ENCODE assay signal across 9 cellular contexts in the genomic region with DNA sequence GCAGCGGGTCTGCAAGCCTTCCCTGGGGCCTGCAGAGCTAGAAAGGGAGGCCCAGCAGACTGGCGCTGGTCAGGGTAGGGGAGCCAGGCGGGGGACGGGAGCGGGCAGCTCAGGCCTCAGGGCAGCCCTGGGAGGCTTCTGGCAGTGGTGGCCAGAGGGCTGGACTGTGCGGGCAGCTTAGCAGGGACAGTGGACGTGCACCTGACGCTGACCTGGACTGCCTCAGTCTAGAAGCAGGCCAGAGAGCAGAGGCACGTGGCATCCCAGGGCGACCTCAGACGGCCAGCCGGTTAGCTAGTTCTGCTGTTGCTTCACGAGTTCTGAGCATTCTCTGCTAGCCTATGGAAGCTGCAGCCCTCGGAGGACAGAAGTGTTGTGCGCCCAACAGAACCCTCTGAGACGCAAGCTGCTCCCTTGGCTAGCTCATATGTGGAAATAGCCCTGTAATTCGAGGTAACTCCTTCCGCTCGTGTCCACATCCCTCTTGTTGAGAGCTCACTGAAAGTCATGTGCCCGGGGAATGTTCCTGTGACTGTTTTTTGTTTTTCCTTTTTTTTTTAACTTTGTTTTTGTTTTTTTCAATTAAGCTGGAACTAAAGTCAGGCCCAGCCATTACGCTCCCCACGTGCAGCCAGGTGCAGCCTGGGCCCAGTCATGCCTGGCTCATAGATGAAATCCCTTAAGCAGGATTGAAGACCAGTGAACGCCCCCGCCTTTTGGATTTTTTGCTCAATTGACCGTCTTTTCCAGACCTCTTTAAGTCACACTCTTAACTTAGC. TPM values are rescaled to one million over a fixed set of nuclear protein-coding genes. Genes with fewer than 3 reads are reported as not detected.
A peak's percentile ranks its signal among the peaks of the same experiment; 100 is the strongest.
DNase-seq lines count a peak whose midpoint lies in the region; ATAC-seq and TF ChIP-seq lines count a peak whose summit lies in the region.
"Had no signal": no experiment of that assay in that cellular context is flagged by ENCODE, and none has a peak within 500 bp of the region (broad histone marks: within the 10 kb centered on the region; RNA-seq: fewer than 3 reads in every experiment).

No MANE protein-coding gene starts in this region.

- TF ChIP-seq CTCF in WTC11 (IDR thresholded peaks at IDR 0.05), result no peak

- 0 out of 2 replicates have a peak, but pooled peaks cover 3% of the 10 kb centered on the region for H3K27me3 Mint-ChIP-seq in WTC11 (ENCODE audit: low read depth)
- no peaks in the 10 kb centered on the region for H3K27me3 Mint-ChIP-seq in stimulated activated naive CD8-positive, alpha-beta T cell treated with anti-CD3 and anti-CD28 coated beads, Interleukin-15, Interleukin-2, amounts not matched to agents 100 ng/mL and 50 ng/mL, for 24 hours

- ATAC-seq in WTC11, result no peak
- no peak for ATAC-seq in left ventricle myocardium superior
- no peak for ATAC-seq in GM18502 (IDR thresholded peaks at IDR 0.05; ENCODE audit: poor library complexity, unreplicated experiment)

- peaks cover 45% of the 10 kb centered on the region for H3K4me1 Mint-ChIP-seq in WTC11
- H3K4me1 Mint-ChIP-seq in stimulated activated naive CD8-positive, alpha-beta T cell treated with anti-CD3 and anti-CD28 coated beads, Interleukin-15, Interleukin-2, amounts not matched to agents 100 ng/mL and 50 ng/mL, for 24 hours (ENCODE audit: low read depth), result peaks cover 62% of the 10 kb centered on the region

- peak overlapping the region; percentile 95 for H3K27ac Mint-ChIP-seq in WTC11
- peak overlapping the region; percentile 84 for H3K27ac Mint-ChIP-seq in stimulated activated naive CD8-positive, alpha-beta T cell treated with anti-CD3 and anti-CD28 coated beads, Interleukin-15, Interleukin-2, amounts not matched to agents 100 ng/mL and 50 ng/mL, for 24 hours

- peaks cover 45% of the 10 kb centered on the region for H3K36me3 Mint-ChIP-seq in WTC11
- H3K36me3 Mint-ChIP-seq in stimulated activated naive CD8-positive, alpha-beta T cell treated with anti-CD3 and anti-CD28 coated beads, Interleukin-15, Interleukin-2, amounts not matched to agents 100 ng/mL and 50 ng/mL, for 24 hours (ENCODE audit: low read depth), result peaks cover 60% of the 10 kb centered on the region

- DNase-seq in NCI-H82 (lab: John Stamatoyannopoulos, UW) (peak; percentile 39), NCI-H82 treated with DMSO at 0.1 percent for 48 hours (lab: John Stamatoyannopoulos, UW; ENCODE audit: unreplicated experiment) (no peak), WTC11 (ENCODE audit: low spot score) (no peak), left ventricle myocardium superior (peak; percentile 45), AG20443 (ENCODE audit: low spot score) (no peak)
- no peak for DNase-seq in activated CD4-positive, CD25-positive, alpha-beta regulatory T cell treated with anti-CD3 and anti-CD28 coated beads, Interleukin-2, amount 50 U/mL, for 72 hours
- DNase-seq: NCI-H1105 treated with DMSO at 0.1 percent for 48 hours had no signal

- peak overlapping the region; percentile 49 for H3K4me3 Mint-ChIP-seq in WTC11
- peak overlapping the region; percentile 95 for H3K4me3 Mint-ChIP-seq in stimulated activated naive CD8-positive, alpha-beta T cell treated with anti-CD3 and anti-CD28 coated beads, Interleukin-15, Interleukin-2, amounts not matched to agents 100 ng/mL and 50 ng/mL, for 24 hours

- intact Hi-C loops in left ventricle myocardium superior (cut with micrococcal nuclease), result no loop called here

- H3K9me3 Mint-ChIP-seq in WTC11, result no peaks in the 10 kb centered on the region
- no peaks in the 10 kb centered on the region for H3K9me3 Mint-ChIP-seq in stimulated activated naive CD8-positive, alpha-beta T cell treated with anti-CD3 and anti-CD28 coated beads, Interleukin-15, Interleukin-2, amounts not matched to agents 100 ng/mL and 50 ng/mL, for 24 hours

- POLR2A ChIA-PET in WTC11 (lab: Charles Lee), result interaction anchor here (0.6 to 1.7 kb wide), 7 partner anchors 13 to 1226 kb away, joined by 3 to 6 read pairs (median 3); no protein-coding TSS in a partner anchor

- CTCF ChIA-PET in WTC11 (lab: Charles Lee), result interaction anchor here (0.6 to 3.0 kb wide), 3 partner anchors 29 to 231 kb away, joined by 3 to 24 read pairs (median 3); no protein-coding TSS in a partner anchor

TF ChIP-seq in WTC11, 78 proteins besides CTCF, POLR2A, EP300 and RAD21:
- TF ChIP-seq SOX15 (CRISPR knock-in tag; IDR thresholded peaks at IDR 0.05) (no peak), EMX1 (CRISPR knock-in tag; IDR thresholded peaks at IDR 0.05) (peak; percentile 41; the same call in 1 of the 2 replicates), FOXP1 (CRISPR knock-in tag; IDR thresholded peaks at IDR 0.05; ENCODE audit: borderline replicate concordance) (no peak), PRRX2 (CRISPR knock-in tag; IDR thresholded peaks at IDR 0.05) (0 out of 2 replicates have a peak, but pooled peaks have one; percentile 31), ZNF416 (CRISPR knock-in tag; IDR thresholded peaks at IDR 0.05) (peak; percentile 73; the same call in 1 of the 2 replicates), NFATC4 (CRISPR knock-in tag; IDR thresholded peaks at IDR 0.05) (0 out of 2 replicates have a peak, but pooled peaks have one; percentile 35), TP53 (CRISPR knock-in tag; IDR thresholded peaks at IDR 0.05) (no peak)
- TF ChIP-seq, protein P1, sequence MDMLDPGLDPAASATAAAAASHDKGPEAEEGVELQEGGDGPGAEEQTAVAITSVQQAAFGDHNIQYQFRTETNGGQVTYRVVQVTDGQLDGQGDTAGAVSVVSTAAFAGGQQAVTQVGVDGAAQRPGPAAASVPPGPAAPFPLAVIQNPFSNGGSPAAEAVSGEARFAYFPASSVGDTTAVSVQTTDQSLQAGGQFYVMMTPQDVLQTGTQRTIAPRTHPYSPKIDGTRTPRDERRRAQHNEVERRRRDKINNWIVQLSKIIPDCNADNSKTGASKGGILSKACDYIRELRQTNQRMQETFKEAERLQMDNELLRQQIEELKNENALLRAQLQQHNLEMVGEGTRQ (CRISPR knock-in tag; IDR thresholded peaks at IDR 0.05), result no peak
- TF ChIP-seq, protein P2, sequence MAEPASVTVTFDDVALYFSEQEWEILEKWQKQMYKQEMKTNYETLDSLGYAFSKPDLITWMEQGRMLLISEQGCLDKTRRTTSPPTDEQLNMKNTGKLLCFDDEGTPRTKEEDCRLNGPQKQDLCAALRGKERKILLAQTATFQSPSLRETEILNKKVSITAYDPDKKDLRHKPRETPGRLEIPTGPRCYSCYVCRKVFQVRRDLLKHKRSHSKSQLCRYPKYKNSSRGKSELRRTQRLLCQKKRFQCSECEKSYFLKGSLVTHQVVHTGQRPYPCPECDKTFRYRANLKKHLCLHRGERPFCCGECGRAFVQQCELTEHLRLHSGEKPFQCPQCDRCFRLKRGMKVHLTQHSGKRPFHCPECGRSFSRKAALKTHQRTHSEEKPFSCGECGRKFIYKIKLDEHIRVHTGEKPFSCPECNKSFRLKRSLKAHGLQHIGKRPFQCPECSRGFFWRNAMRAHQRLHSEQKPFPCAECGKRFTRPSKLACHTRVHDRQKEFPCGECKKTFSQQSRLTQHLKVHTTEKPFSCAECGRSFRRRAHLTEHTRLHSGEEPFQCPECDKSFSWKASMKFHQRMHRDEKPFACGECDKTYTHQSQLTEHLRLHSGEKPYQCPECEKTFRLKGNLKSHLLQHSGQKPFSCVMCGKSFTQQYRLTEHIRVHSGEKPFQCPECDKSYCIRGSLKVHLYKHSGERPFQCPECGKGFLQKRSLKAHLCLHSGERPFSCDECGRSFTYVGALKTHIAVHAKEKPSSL (CRISPR knock-in tag; conservative IDR thresholded peaks at IDR 0.05), result no peak

RNA-seq across cellular contexts. Expression of gene FAM174C, which starts 1.9 kb away (rescaled TPM):
- total RNA-seq in WTC11 (2021) (59.4 to 65.9 TPM (median 65.7 TPM) in 3 replicates), left ventricle myocardium superior (13.1 TPM)

RNA-seq across cellular contexts. Expression of gene CIRBP, which starts 4.3 kb away (rescaled TPM):
- 256 to 298 TPM (median 256 TPM) in 3 replicates for total RNA-seq in WTC11 (2021)
- total RNA-seq in left ventricle myocardium superior, result 248 TPM

RNA-seq across cellular contexts. Expression of gene EFNA2, which starts 12.2 kb away (rescaled TPM):
- total RNA-seq in WTC11 (2021) (11.4 to 14.2 TPM (median 12.6 TPM) in 3 replicates), left ventricle myocardium superior (not detected)

RNA-seq across cellular contexts. Expression of gene MIDN, which starts 25.1 kb away (rescaled TPM):
- total RNA-seq in WTC11 (2021), result 189 to 190 TPM (median 189 TPM) in 3 replicates
- total RNA-seq in left ventricle myocardium superior, result 59.7 TPM

RNA-seq across cellular contexts. Expression of gene ATP5F1D, which starts 31.9 kb away (rescaled TPM):
- total RNA-seq in WTC11 (2021) (262 to 277 TPM (median 270 TPM) in 3 replicates), left ventricle myocardium superior (686 TPM)

Comparison
In these comparisons a context has a peak if more than half of its experiments do, and no peak if none do; other contexts are left out.
1. DNase-seq: peak in NCI-H82 (single experiment) and left ventricle myocardium superior (single experiment); none in NCI-H82 treated with DMSO at 0.1 percent for 48 hours (single experiment), WTC11 (single experiment), activated CD4-positive, CD25-positive, alpha-beta regulatory T cell treated with anti-CD3 and anti-CD28 coated beads, Interleukin-2, amount 50 U/mL, for 72 hours (single experiment) and AG20443 (single experiment).
2. RNA of gene EFNA2, which starts 12.2 kb away (total RNA-seq): 11.4 to 14.2 TPM in WTC11; not detected in left ventricle myocardium superior (single experiment); every median in the first group is over 10 times any median in the second.